ENCODE assay signal across 2 cellular contexts in genomic region chr5:150271923-150272322, GRCh38.
TF ChIP-seq lines count a peak whose summit lies in the region.

No MANE protein-coding gene starts in this region.

TF ChIP-seq in A549, 52 proteins besides CTCF, POLR2A, EP300 and RAD21 (continued from another document):
- TF ChIP-seq REST (IDR thresholded peaks at IDR 0.05) (peak; percentile 63; the same call in 1 of the 2 replicates), ATOH8 (CRISPR knock-in tag; IDR thresholded peaks at IDR 0.05; ENCODE audit: low read depth) (no peak), ZFP36 (IDR thresholded peaks at IDR 0.05; ENCODE audit: borderline replicate concordance, partially characterized antibody) (no peak)

TF ChIP-seq in WTC11, 78 proteins besides CTCF, POLR2A, EP300 and RAD21 (continued from another document):
- no peak for TF ChIP-seq ZNF121 (CRISPR knock-in tag; IDR thresholded peaks at IDR 0.05)
- no peak for TF ChIP-seq JAZF1 (CRISPR knock-in tag; IDR thresholded peaks at IDR 0.05)
- no peak for TF ChIP-seq TP53 (CRISPR knock-in tag; IDR thresholded peaks at IDR 0.05)
- no peak for TF ChIP-seq RELA (CRISPR knock-in tag; IDR thresholded peaks at IDR 0.05; ENCODE audit: borderline replicate concordance)
- no peak for TF ChIP-seq SMAD3 (CRISPR knock-in tag; IDR thresholded peaks at IDR 0.05; ENCODE audit: borderline replicate concordance)
- TF ChIP-seq ZNF281 (CRISPR knock-in tag; IDR thresholded peaks at IDR 0.05), result no peak
- TF ChIP-seq, protein P1, sequence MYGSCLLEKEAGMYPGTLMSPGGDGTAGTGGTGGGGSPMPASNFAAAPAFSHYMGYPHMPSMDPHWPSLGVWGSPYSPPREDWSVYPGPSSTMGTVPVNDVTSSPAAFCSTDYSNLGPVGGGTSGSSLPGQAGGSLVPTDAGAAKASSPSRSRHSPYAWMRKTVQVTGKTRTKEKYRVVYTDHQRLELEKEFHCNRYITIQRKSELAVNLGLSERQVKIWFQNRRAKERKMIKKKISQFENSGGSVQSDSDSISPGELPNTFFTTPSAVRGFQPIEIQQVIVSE (CRISPR knock-in tag; IDR thresholded peaks at IDR 0.05; ENCODE audit: borderline replicate concordance), result no peak
- TF ChIP-seq, protein P2, sequence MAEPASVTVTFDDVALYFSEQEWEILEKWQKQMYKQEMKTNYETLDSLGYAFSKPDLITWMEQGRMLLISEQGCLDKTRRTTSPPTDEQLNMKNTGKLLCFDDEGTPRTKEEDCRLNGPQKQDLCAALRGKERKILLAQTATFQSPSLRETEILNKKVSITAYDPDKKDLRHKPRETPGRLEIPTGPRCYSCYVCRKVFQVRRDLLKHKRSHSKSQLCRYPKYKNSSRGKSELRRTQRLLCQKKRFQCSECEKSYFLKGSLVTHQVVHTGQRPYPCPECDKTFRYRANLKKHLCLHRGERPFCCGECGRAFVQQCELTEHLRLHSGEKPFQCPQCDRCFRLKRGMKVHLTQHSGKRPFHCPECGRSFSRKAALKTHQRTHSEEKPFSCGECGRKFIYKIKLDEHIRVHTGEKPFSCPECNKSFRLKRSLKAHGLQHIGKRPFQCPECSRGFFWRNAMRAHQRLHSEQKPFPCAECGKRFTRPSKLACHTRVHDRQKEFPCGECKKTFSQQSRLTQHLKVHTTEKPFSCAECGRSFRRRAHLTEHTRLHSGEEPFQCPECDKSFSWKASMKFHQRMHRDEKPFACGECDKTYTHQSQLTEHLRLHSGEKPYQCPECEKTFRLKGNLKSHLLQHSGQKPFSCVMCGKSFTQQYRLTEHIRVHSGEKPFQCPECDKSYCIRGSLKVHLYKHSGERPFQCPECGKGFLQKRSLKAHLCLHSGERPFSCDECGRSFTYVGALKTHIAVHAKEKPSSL (CRISPR knock-in tag; conservative IDR thresholded peaks at IDR 0.05), result no peak
- no peak for TF ChIP-seq ZNF317 (CRISPR knock-in tag; IDR thresholded peaks at IDR 0.05; ENCODE audit: borderline replicate concordance, low read depth)
- TF ChIP-seq, protein P3, sequence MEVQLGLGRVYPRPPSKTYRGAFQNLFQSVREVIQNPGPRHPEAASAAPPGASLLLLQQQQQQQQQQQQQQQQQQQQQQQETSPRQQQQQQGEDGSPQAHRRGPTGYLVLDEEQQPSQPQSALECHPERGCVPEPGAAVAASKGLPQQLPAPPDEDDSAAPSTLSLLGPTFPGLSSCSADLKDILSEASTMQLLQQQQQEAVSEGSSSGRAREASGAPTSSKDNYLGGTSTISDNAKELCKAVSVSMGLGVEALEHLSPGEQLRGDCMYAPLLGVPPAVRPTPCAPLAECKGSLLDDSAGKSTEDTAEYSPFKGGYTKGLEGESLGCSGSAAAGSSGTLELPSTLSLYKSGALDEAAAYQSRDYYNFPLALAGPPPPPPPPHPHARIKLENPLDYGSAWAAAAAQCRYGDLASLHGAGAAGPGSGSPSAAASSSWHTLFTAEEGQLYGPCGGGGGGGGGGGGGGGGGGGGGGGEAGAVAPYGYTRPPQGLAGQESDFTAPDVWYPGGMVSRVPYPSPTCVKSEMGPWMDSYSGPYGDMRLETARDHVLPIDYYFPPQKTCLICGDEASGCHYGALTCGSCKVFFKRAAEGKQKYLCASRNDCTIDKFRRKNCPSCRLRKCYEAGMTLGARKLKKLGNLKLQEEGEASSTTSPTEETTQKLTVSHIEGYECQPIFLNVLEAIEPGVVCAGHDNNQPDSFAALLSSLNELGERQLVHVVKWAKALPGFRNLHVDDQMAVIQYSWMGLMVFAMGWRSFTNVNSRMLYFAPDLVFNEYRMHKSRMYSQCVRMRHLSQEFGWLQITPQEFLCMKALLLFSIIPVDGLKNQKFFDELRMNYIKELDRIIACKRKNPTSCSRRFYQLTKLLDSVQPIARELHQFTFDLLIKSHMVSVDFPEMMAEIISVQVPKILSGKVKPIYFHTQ (CRISPR knock-in tag; IDR thresholded peaks at IDR 0.05), result no peak
- no peak for TF ChIP-seq NR1H2 (CRISPR knock-in tag; IDR thresholded peaks at IDR 0.05)
TF ChIP-seq in WTC11: peak in this region for 0.
